8 cellular contexts compared by ENCODE assay signal in the genomic region with DNA sequence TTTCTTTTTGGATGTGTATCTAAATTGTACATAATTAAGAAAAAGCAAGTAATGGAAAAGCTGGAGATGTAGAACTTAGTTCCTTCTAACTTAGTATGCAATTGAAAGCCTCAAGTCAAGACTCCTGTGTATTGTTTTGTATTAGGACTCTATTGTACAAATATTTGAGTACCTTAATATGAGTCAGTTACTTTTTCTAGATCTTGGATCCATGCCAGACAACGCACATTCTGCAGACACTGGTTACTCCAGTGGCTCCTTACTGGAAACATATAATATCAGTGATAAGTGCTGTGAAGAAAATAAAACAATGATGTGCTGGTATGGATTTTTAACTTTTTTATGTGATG. TPM values are rescaled to one million over a fixed set of nuclear protein-coding genes. Genes with fewer than 3 reads are reported as not detected.
DNase-seq lines count a peak whose midpoint lies in the region; ATAC-seq, FAIRE-seq and TF ChIP-seq lines count a peak whose summit lies in the region.

No MANE protein-coding gene starts in this region.

- H3K4me2 ChIP-seq in astrocyte (ENCODE audit: low read length), result peak overlapping the region; percentile 83

- H3K27ac ChIP-seq in heart right ventricle (peak overlapping the region; percentile 90 to 99 (median 98)), astrocyte (ENCODE audit: low read depth, low read length) (peak overlapping the region; percentile 97), testis (peak overlapping the region; percentile 98 to 99)

- peak overlapping the region; percentile 98 for H3K27ac Mint-ChIP-seq in astrocyte (ENCODE audit: unreplicated experiment)

- no peaks in the 10 kb centered on the region for H3K27me3 Mint-ChIP-seq in astrocyte (ENCODE audit: low read depth, unreplicated experiment)

- peak in 1 of 8 donors; percentile 20 for ATAC-seq in heart right ventricle
- no peak for ATAC-seq in Right ventricle myocardium inferior
- ATAC-seq in GM19351 (IDR thresholded peaks at IDR 0.05; ENCODE audit: unreplicated experiment), result no peak

- 0 to 3% methylated on average over 1 of the region's 1 CpG for WGBS in heart right ventricle, 2 donors
- WGBS in testis, 2 donors, result 0 to 3% methylated on average over 1 of the region's 1 CpG

- peak; percentile 66 for FAIRE-seq in astrocyte (lab: Jason Lieb, UNC)

- peaks cover 2% of the 10 kb centered on the region for H3K36me3 Mint-ChIP-seq in astrocyte (ENCODE audit: low read depth, unreplicated experiment)

- intact Hi-C loops in heart right ventricle (cut with DNase I) (loop anchor here in 8 of 10 donors (2.0 to 10.0 kb wide), 7 partner anchors 71 to 406 kb away; a partner anchor contains a TSS), Right ventricle myocardium inferior (cut with DNase I) (loop anchor here (1.0 to 5.0 kb wide), 2 partner anchors 66 to 82 kb away; no protein-coding TSS in a partner anchor), testis (cut with DNase I; ENCODE audit: low total_unique reads) (no loop called here)

- DNase-seq in heart right ventricle (peak in 1 of 2 donors; percentile 25), Right ventricle myocardium inferior (ENCODE audit: missing footprints) (no peak), NCI-H748 (lab: John Stamatoyannopoulos, UW; ENCODE audit: unreplicated experiment) (peak; percentile 69), astrocyte (ENCODE audit: low read depth) (peak; percentile 86), kidney glomerular epithelial cell (lab: John Stamatoyannopoulos, UW) (peak; percentile 86), testis (peak; percentile 56)
- DNase-seq in activated effector memory CD4-positive, alpha-beta T cell treated with Interleukin-2 at 50 U/mL for 16 hours, result no peak

- no peaks in the 10 kb centered on the region for H3K27me3 ChIP-seq in heart right ventricle
- H3K27me3 ChIP-seq in astrocyte (ENCODE audit: insufficient read depth, low read length), result no peaks in the 10 kb centered on the region
- H3K27me3 ChIP-seq in testis, result no peaks in the 10 kb centered on the region

- H3K4me1 Mint-ChIP-seq in astrocyte (ENCODE audit: low read depth, unreplicated experiment), result peaks cover 11% of the 10 kb centered on the region

- H3K36me3 ChIP-seq in heart right ventricle, result peaks cover 0 to 5% (median 0%) of the 10 kb centered on the region in 9 donors
- H3K36me3 ChIP-seq in astrocyte (ENCODE audit: insufficient read depth, low read length), result no peaks in the 10 kb centered on the region
- no peaks in the 10 kb centered on the region for H3K36me3 ChIP-seq in testis (ENCODE audit: low read depth, missing control alignments)

- peak overlapping the region; percentile 99 for H3K9ac ChIP-seq in astrocyte (ENCODE audit: low read length)

- H3K4me3 Mint-ChIP-seq in astrocyte (ENCODE audit: unreplicated experiment), result peak overlapping the region; percentile 98

- peaks cover 0 to 53% (median 29%) of the 10 kb centered on the region in 9 donors for H3K4me1 ChIP-seq in heart right ventricle
- peaks cover 13% of the 10 kb centered on the region for H3K4me1 ChIP-seq in astrocyte (ENCODE audit: insufficient read depth, low read length)
- H3K4me1 ChIP-seq in testis, result peaks cover 13% of the 10 kb centered on the region

- peaks cover 60% of the 10 kb centered on the region for H3K79me2 ChIP-seq in astrocyte (ENCODE audit: insufficient read depth, low read length)

- H3K4me3 ChIP-seq in heart right ventricle, result peak overlapping the region in 9 of 10 donors; percentile 79 to 97 (median 93)
- H3K4me3 ChIP-seq in astrocyte (ENCODE audit: insufficient read depth, low read depth, low read length), result peak overlapping the region; percentile 65
- peak overlapping the region; percentile 90 to 94 for H3K4me3 ChIP-seq in testis

- H3K9me3 ChIP-seq in heart right ventricle, result no peaks in the 10 kb centered on the region
- H3K9me3 ChIP-seq in astrocyte (ENCODE audit: insufficient read depth, low read depth, low read length), result no peaks in the 10 kb centered on the region
- no peaks in the 10 kb centered on the region for H3K9me3 ChIP-seq in testis

- TF ChIP-seq CTCF in heart right ventricle (IDR thresholded peaks at IDR 0.05) (no peak), astrocyte (IDR thresholded peaks at IDR 0.05; ENCODE audit: insufficient read depth, low read depth, low read length) (no peak), testis (IDR thresholded peaks at IDR 0.05) (no peak)

- H2AFZ ChIP-seq in astrocyte (ENCODE audit: low read depth, low read length), result no peak overlapping the region

- no peaks in the 10 kb centered on the region for H3K9me3 Mint-ChIP-seq in astrocyte (ENCODE audit: unreplicated experiment)

- peaks cover 28% of the 10 kb centered on the region for H4K20me1 ChIP-seq in astrocyte (ENCODE audit: insufficient read depth, low read length)

- TF ChIP-seq POLR2A in testis (IDR thresholded peaks at IDR 0.05), result no peak

RNA-seq across cellular contexts. Expression of a gene that starts 1.5 kb away (rescaled TPM):
- total RNA-seq in heart right ventricle, result 10 to 100 TPM in 3 of 10 donors, 1 to 10 TPM in 7; 7.5 to 12.9 (median 9.0) TPM
- 1 to 10 TPM; 5.9 to 6.1 TPM for polyA plus RNA-seq in heart right ventricle
- 7.1 TPM for total RNA-seq in Right ventricle myocardium inferior
- total RNA-seq in astrocyte, result 90.2 and 96.2 TPM in 2 replicates
- 10 to 100 TPM; 34.7 to 43.4 TPM for total RNA-seq in testis
- 23.3 TPM for polyA plus RNA-seq in testis (ENCODE audit: insufficient read depth, low read depth, low replicate concordance)

Comparison
In these comparisons a context has a peak if more than half of its experiments do, and no peak if none do; other contexts are left out.
1. DNase-seq: peak in NCI-H748 (single experiment), astrocyte (single experiment), kidney glomerular epithelial cell (single experiment) and testis (single experiment); none in Right ventricle myocardium inferior (single experiment) and activated effector memory CD4-positive, alpha-beta T cell treated with Interleukin-2 at 50 U/mL for 16 hours (single experiment).
2. Peak in every context shown above with its lines, with median percentiles within 50 percentile points of each other: H3K27ac ChIP-seq and H3K4me3 ChIP-seq.